Comparison of ENCODE assay signal across 19 cellular contexts in genomic region chr2:39994151-39994550, GRCh38.
A peak's percentile ranks its signal among the peaks of the same experiment; 100 is the strongest.
DNase-seq lines count a peak whose midpoint lies in the region; ATAC-seq, FAIRE-seq and TF ChIP-seq lines count a peak whose summit lies in the region.
"Had no signal": no experiment of that assay in that cellular context is flagged by ENCODE, and none has a peak within 500 bp of the region (broad histone marks: within the 10 kb centered on the region; RNA-seq: fewer than 3 reads in every experiment).

No MANE protein-coding gene starts in this region.

- peaks cover 6% of the 10 kb centered on the region for H3K36me3 Mint-ChIP-seq in HFFc6 (ENCODE audit: low read depth)
- no peaks in the 10 kb centered on the region for H3K36me3 Mint-ChIP-seq in activated T-cell treated with anti-CD3 and anti-CD28 coated beads, Interleukin-2, amount 50 U/mL, for 4 hours (ENCODE audit: insufficient read depth)
- H3K36me3 Mint-ChIP-seq: T-cell had no signal

- DNase-seq in HFFc6 (peak; percentile 77), amniotic epithelial cell (ENCODE audit: low read depth) (peak; percentile 72), fibroblast of the aortic adventitia (ENCODE audit: low read depth) (peak; percentile 84), GM13977 (ENCODE audit: low spot score) (no peak)
- DNase-seq in activated T-cell treated with anti-CD3 and anti-CD28 coated beads, Interleukin-2, amount 50 U/mL, for 4 hours = no peak
- DNase-seq: activated CD4-positive, CD25-positive, alpha-beta regulatory T cell; activated naive CD4-positive, alpha-beta T cell treated with anti-CD3 and anti-CD28 coated beads for 36 hours; H7; NCI-H187 treated with DMSO at 0.1 percent for 48 hours; NCI-H69; small intestine; T-cell had no signal

- H3K9me3 Mint-ChIP-seq in HFFc6 = no peaks in the 10 kb centered on the region
- H3K9me3 Mint-ChIP-seq in activated T-cell treated with anti-CD3 and anti-CD28 coated beads, Interleukin-2, amount 50 U/mL, for 4 hours = no peaks in the 10 kb centered on the region
- H3K9me3 Mint-ChIP-seq: activated naive CD4-positive, alpha-beta T cell treated with anti-CD3 and anti-CD28 coated beads for 36 hours; stimulated activated naive CD8-positive, alpha-beta T cell treated with anti-CD3 and anti-CD28 coated beads, Interleukin-15, Interleukin-2, amounts not matched to agents 100 ng/mL and 50 ng/mL, for 24 hours; T-cell had no signal

- peak; percentile 79 for FAIRE-seq in A204.1 (lab: Jason Lieb, UNC)
- FAIRE-seq: D721Med, small intestine had no signal

- TF ChIP-seq CTCF in HFFc6 (IDR thresholded peaks at IDR 0.05) (no peak), fibroblast of the aortic adventitia (IDR thresholded peaks at IDR 0.05; ENCODE audit: insufficient read depth, low read length) (no peak), GM13977 (IDR thresholded peaks at IDR 0.05; ENCODE audit: extremely low read depth, insufficient read depth, missing control alignments) (no peak)

- no peak overlapping the region for H3K27ac Mint-ChIP-seq in HFFc6
- H3K27ac Mint-ChIP-seq: activated naive CD4-positive, alpha-beta T cell treated with anti-CD3 and anti-CD28 coated beads for 36 hours; stimulated activated naive CD8-positive, alpha-beta T cell treated with anti-CD3 and anti-CD28 coated beads, Interleukin-15, Interleukin-2, amounts not matched to agents 100 ng/mL and 50 ng/mL, for 24 hours; T-cell had no signal

- no peak for ATAC-seq in activated T-cell treated with anti-CD3 and anti-CD28 coated beads, Interleukin-2, amount 50 U/mL, for 4 hours
- ATAC-seq in HG02840 (IDR thresholded peaks at IDR 0.05; ENCODE audit: low FRiP score, unreplicated experiment) (no peak), GM18517 (IDR thresholded peaks at IDR 0.05; ENCODE audit: unreplicated experiment) (no peak)
- ATAC-seq: Panc1, T-cell had no signal

- in situ Hi-C loops in GM13977 (cut with MboI; ENCODE audit: low pct_unique_long_range_greater_than_20kb, low sequenced_read_pairs, unreplicated experiment) = no loop called here

- no peak overlapping the region for H3K4me3 ChIP-seq in fibroblast of the aortic adventitia (ENCODE audit: low read depth, low read length)
- H3K4me3 ChIP-seq: esophagus muscularis mucosa had no signal

- H3K27me3 Mint-ChIP-seq in HFFc6 (ENCODE audit: insufficient read depth) = no peaks in the 10 kb centered on the region
- no peaks in the 10 kb centered on the region for H3K27me3 Mint-ChIP-seq in activated T-cell treated with anti-CD3 and anti-CD28 coated beads, Interleukin-2, amount 50 U/mL, for 4 hours (ENCODE audit: low read depth)
- H3K27me3 Mint-ChIP-seq: stimulated activated naive CD8-positive, alpha-beta T cell treated with anti-CD3 and anti-CD28 coated beads, Interleukin-15, Interleukin-2, amounts not matched to agents 100 ng/mL and 50 ng/mL, for 24 hours; T-cell had no signal

- peaks cover 91% of the 10 kb centered on the region for H3K4me1 Mint-ChIP-seq in HFFc6 (ENCODE audit: low read depth)
- no peaks in the 10 kb centered on the region for H3K4me1 Mint-ChIP-seq in activated T-cell treated with anti-CD3 and anti-CD28 coated beads, Interleukin-2, amount 50 U/mL, for 4 hours (ENCODE audit: low read depth)
- H3K4me1 Mint-ChIP-seq: T-cell had no signal

- H3K4me3 Mint-ChIP-seq in HFFc6 = no peak overlapping the region
- no peak overlapping the region for H3K4me3 Mint-ChIP-seq in activated T-cell treated with anti-CD3 and anti-CD28 coated beads, Interleukin-2, amount 50 U/mL, for 4 hours
- H3K4me3 Mint-ChIP-seq: activated naive CD4-positive, alpha-beta T cell treated with anti-CD3 and anti-CD28 coated beads for 36 hours; stimulated activated naive CD8-positive, alpha-beta T cell treated with anti-CD3 and anti-CD28 coated beads, Interleukin-15, Interleukin-2, amounts not matched to agents 100 ng/mL and 50 ng/mL, for 24 hours; T-cell had no signal

Comparison
In these comparisons a context has a peak if more than half of its experiments do, and no peak if none do; other contexts are left out.
1. DNase-seq: peak in HFFc6 (single experiment), amniotic epithelial cell (single experiment) and fibroblast of the aortic adventitia (single experiment); none in activated T-cell treated with anti-CD3 and anti-CD28 coated beads, Interleukin-2, amount 50 U/mL, for 4 hours (single experiment) and GM13977 (single experiment).